In the genomic region with DNA sequence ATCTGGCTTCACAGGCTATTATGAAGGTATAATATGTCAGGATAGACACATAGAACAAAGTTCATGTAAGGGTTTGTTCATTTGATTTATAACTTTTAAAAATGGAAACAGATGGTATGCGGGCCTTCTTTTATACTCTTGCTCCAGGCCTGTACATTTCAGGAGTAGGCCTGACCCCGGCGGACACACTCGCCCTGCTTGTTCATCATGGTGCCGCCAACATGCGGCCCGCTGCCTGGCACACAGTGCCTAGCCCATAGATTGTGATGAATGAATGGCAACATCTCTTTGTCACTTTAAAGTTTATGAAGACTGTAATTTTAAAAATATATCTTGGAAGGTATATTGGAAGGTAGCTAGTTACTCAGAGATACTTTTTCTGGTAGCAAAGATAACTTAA, we compare ENCODE assay signal across 23 cellular contexts.
"Had no signal": no experiment of that assay in that cellular context is flagged by ENCODE, and none has a peak within 500 bp of the region (broad histone marks: within the 10 kb centered on the region; RNA-seq: fewer than 3 reads in every experiment).

No MANE protein-coding gene starts in this region.

- H3K27me3 Mint-ChIP-seq: central memory CD8-positive, alpha-beta T cell; natural killer cell treated with Interleukin-12 subunit alpha and Interleukin-12 subunit beta and Interleukin-15 and Interleukin-18, amount 100 ng/mL, for 72 hours; stimulated activated memory B cell treated with anti-CD40 and anti-IgM and Interleukin-4, amounts not matched to agents 10 μg/mL and 1 μg/mL and 100 μg/mL, for 72 hours; stimulated activated naive CD8-positive, alpha-beta T cell treated with anti-CD3 and anti-CD28 coated beads, Interleukin-15, Interleukin-2, amounts not matched to agents 100 ng/mL and 50 ng/mL, for 24 hours had no signal

- H3K9me3 Mint-ChIP-seq: central memory CD8-positive, alpha-beta T cell; natural killer cell treated with Interleukin-12 subunit alpha and Interleukin-12 subunit beta and Interleukin-15 and Interleukin-18, amount 100 ng/mL, for 72 hours; neural progenitor cell; stimulated activated memory B cell treated with anti-CD40 and anti-IgM and Interleukin-4, amounts not matched to agents 10 μg/mL and 1 μg/mL and 100 μg/mL, for 72 hours; stimulated activated naive CD8-positive, alpha-beta T cell treated with anti-CD3 and anti-CD28 coated beads, Interleukin-15, Interleukin-2, amounts not matched to agents 100 ng/mL and 50 ng/mL, for 24 hours had no signal

- H3K4me1 Mint-ChIP-seq: neural progenitor cell had no signal

- H3K27me3 ChIP-seq: dorsolateral prefrontal cortex, neural progenitor cell, pancreas, right lobe of liver, spleen, testis, transverse colon had no signal

- H3K36me3 ChIP-seq: neural progenitor cell had no signal

- DNase-seq: cortex of kidney; dorsolateral prefrontal cortex; effector CD8-positive, alpha-beta T cell; foreskin melanocyte; kidney; left cardiac atrium; mesendoderm; nucleus accumbens; pancreas; retina; right lobe of liver; spleen; stimulated activated CD4-positive, alpha-beta T cell treated with anti-CD3 and anti-CD28 coated beads, Interleukin-15, amount 100 ng/mL, for 24 hours; stimulated activated CD4-positive, alpha-beta T cell treated with anti-CD3 and anti-CD28 coated beads, Interleukin-1b, Interleukin-23, amount 100 ng/mL, for 48 hours; stimulated activated CD4-positive, alpha-beta T cell treated with anti-CD3 and anti-CD28 coated beads, Interleukin-4, amount 100 ng/mL, for 24 hours; testis; transverse colon had no signal

- H3K9ac ChIP-seq: neural progenitor cell had no signal

- H2AFZ ChIP-seq: neural progenitor cell had no signal

- H3K27ac Mint-ChIP-seq: natural killer cell treated with Interleukin-12 subunit alpha and Interleukin-12 subunit beta and Interleukin-15 and Interleukin-18, amount 100 ng/mL, for 72 hours; neural progenitor cell; stimulated activated memory B cell treated with anti-CD40 and anti-IgM and Interleukin-4, amounts not matched to agents 10 μg/mL and 1 μg/mL and 100 μg/mL, for 72 hours; stimulated activated naive CD8-positive, alpha-beta T cell treated with anti-CD3 and anti-CD28 coated beads, Interleukin-15, Interleukin-2, amounts not matched to agents 100 ng/mL and 50 ng/mL, for 24 hours had no signal

- H3K27ac ChIP-seq: neural progenitor cell, pancreas, prostate gland, right lobe of liver, spleen, testis had no signal

- H3K4me1 ChIP-seq: pancreas, prostate gland, right lobe of liver, testis had no signal

- ATAC-seq: natural killer cell treated with Interleukin-12 subunit alpha and Interleukin-12 subunit beta and Interleukin-15 and Interleukin-18, amount 100 ng/mL, for 72 hours; pancreas; right lobe of liver; stimulated activated memory B cell treated with anti-CD40 and anti-IgM and Interleukin-4, amounts not matched to agents 10 μg/mL and 1 μg/mL and 100 μg/mL, for 72 hours had no signal

- H3K4me3 ChIP-seq: dorsolateral prefrontal cortex, neural progenitor cell, pancreas, prostate gland, right lobe of liver, spleen, testis, transverse colon had no signal

- H3K4me3 Mint-ChIP-seq: central memory CD8-positive, alpha-beta T cell; natural killer cell treated with Interleukin-12 subunit alpha and Interleukin-12 subunit beta and Interleukin-15 and Interleukin-18, amount 100 ng/mL, for 72 hours; neural progenitor cell; stimulated activated memory B cell treated with anti-CD40 and anti-IgM and Interleukin-4, amounts not matched to agents 10 μg/mL and 1 μg/mL and 100 μg/mL, for 72 hours; stimulated activated naive CD8-positive, alpha-beta T cell treated with anti-CD3 and anti-CD28 coated beads, Interleukin-15, Interleukin-2, amounts not matched to agents 100 ng/mL and 50 ng/mL, for 24 hours had no signal

- H3K9me3 ChIP-seq: pancreas, prostate gland, right lobe of liver, spleen, testis, transverse colon had no signal
